ENCODE assay signal across 24 cellular contexts in genomic region chr20:6863355-6863754, GRCh38.
"Had no signal": no experiment of that assay in that cellular context is flagged by ENCODE, and none has a peak within 500 bp of the region (broad histone marks: within the 10 kb centered on the region; RNA-seq: fewer than 3 reads in every experiment).

No MANE protein-coding gene starts in this region.

- ATAC-seq: activated T-helper 17 cell treated with anti-CD3 and anti-CD28 coated beads, Interleukin-2, amount 50 U/mL, for 72 hours; effector memory CD8-positive, alpha-beta T cell; left lobe of liver; lower lobe of right lung; naive thymus-derived CD4-positive, alpha-beta T cell; stimulated activated naive CD8-positive, alpha-beta T cell treated with anti-CD3 and anti-CD28 coated beads, Interleukin-15, Interleukin-2, amounts not matched to agents 100 U/mL and 50 U/mL, for 24 hours; T-cell had no signal

- H3K27ac ChIP-seq: adrenal gland, breast epithelium, esophagus muscularis mucosa, lower lobe of right lung, right atrium auricular region, thyroid gland had no signal

- FAIRE-seq: colon, endothelial cell of umbilical vein, frontal cortex, TTC549 had no signal

- H3K4me3 ChIP-seq: adrenal gland, breast epithelium, esophagus muscularis mucosa, lower lobe of right lung, right atrium auricular region, thyroid gland had no signal

- H3K27ac Mint-ChIP-seq: activated naive CD8-positive, alpha-beta T cell; activated T-cell treated with anti-CD3 and anti-CD28 coated beads, Interleukin-2, amount 50 U/mL, for 24 hours; activated T-helper 17 cell treated with anti-CD3 and anti-CD28 coated beads, Interleukin-2, amount 50 U/mL, for 72 hours; effector memory CD8-positive, alpha-beta T cell; naive thymus-derived CD4-positive, alpha-beta T cell; progenitor cell of endocrine pancreas; T-cell; T-helper 2 cell treated with Interferon-gamma antibody and Interleukin-4, amounts not matched to agents 5 μg/mL and 100 μg/mL, for 36 hours had no signal

- H3K9me3 Mint-ChIP-seq: activated T-helper 17 cell treated with anti-CD3 and anti-CD28 coated beads, Interleukin-2, amount 50 U/mL, for 72 hours; central memory CD8-positive, alpha-beta T cell; T-helper 2 cell treated with Interferon-gamma antibody and Interleukin-4, amounts not matched to agents 5 μg/mL and 100 μg/mL, for 36 hours had no signal

- H3K27me3 Mint-ChIP-seq: activated naive CD8-positive, alpha-beta T cell; activated T-cell treated with anti-CD3 and anti-CD28 coated beads, Interleukin-2, amount 50 U/mL, for 24 hours; activated T-helper 17 cell treated with anti-CD3 and anti-CD28 coated beads, Interleukin-2, amount 50 U/mL, for 72 hours; central memory CD8-positive, alpha-beta T cell; effector memory CD8-positive, alpha-beta T cell; T-cell had no signal

- H3K4me1 Mint-ChIP-seq: activated T-helper 17 cell treated with anti-CD3 and anti-CD28 coated beads, Interleukin-2, amount 50 U/mL, for 72 hours; central memory CD8-positive, alpha-beta T cell; naive thymus-derived CD4-positive, alpha-beta T cell; T-cell had no signal

- H3K36me3 ChIP-seq: adrenal gland, breast epithelium, esophagus muscularis mucosa, lower lobe of right lung, right atrium auricular region, thyroid gland had no signal

- H3K36me3 Mint-ChIP-seq: activated naive CD8-positive, alpha-beta T cell; naive thymus-derived CD4-positive, alpha-beta T cell; T-cell had no signal

- H3K4me3 Mint-ChIP-seq: activated naive CD8-positive, alpha-beta T cell; activated T-cell treated with anti-CD3 and anti-CD28 coated beads, Interleukin-2, amount 50 U/mL, for 24 hours; activated T-helper 17 cell treated with anti-CD3 and anti-CD28 coated beads, Interleukin-2, amount 50 U/mL, for 72 hours; central memory CD8-positive, alpha-beta T cell; effector memory CD8-positive, alpha-beta T cell; naive thymus-derived CD4-positive, alpha-beta T cell; T-cell; T-helper 2 cell treated with Interferon-gamma antibody and Interleukin-4, amounts not matched to agents 5 μg/mL and 100 μg/mL, for 36 hours had no signal

- H3K9me3 ChIP-seq: adrenal gland, breast epithelium, esophagus muscularis mucosa, lower lobe of right lung, right atrium auricular region, thyroid gland had no signal

- DNase-seq: activated CD8-positive, alpha-beta memory T cell treated with anti-CD3 and anti-CD28 coated beads, Interleukin-2, amount 50 U/mL, for 4 hours; activated T-cell treated with anti-CD3 and anti-CD28 coated beads, Interleukin-2, amount 50 U/mL, for 24 hours; adrenal gland; effector memory CD8-positive, alpha-beta T cell; hippocampal formation; lower lobe of right lung; naive thymus-derived CD4-positive, alpha-beta T cell; stimulated activated CD4-positive, alpha-beta T cell treated with anti-CD3 and anti-CD28 coated beads, Interleukin-4, amount 100 ng/mL, for 24 hours; stimulated activated naive CD8-positive, alpha-beta T cell treated with anti-CD3 and anti-CD28 coated beads, Interleukin-15, Interleukin-2, amounts not matched to agents 100 U/mL and 50 U/mL, for 24 hours; T-cell; thyroid gland had no signal

- H3K27me3 ChIP-seq: breast epithelium, esophagus muscularis mucosa, right atrium auricular region, thyroid gland had no signal

- H3K4me1 ChIP-seq: adrenal gland, breast epithelium, esophagus muscularis mucosa, lower lobe of right lung, right atrium auricular region, thyroid gland had no signal
